1 cellular context compared by ENCODE assay signal in genomic region chr16:66751135-66751991, GRCh38.
TF ChIP-seq lines count a peak whose summit lies in the region.

Gene DYNC1LI2, minus strand, starts transcription at chr16:66751609. Its CDS starts 18 bp downstream, at chr16:66751591.

TF ChIP-seq in HEK293, 187 proteins besides CTCF, POLR2A, EP300 and RAD21 (continued from another document and continues in another):
- TF ChIP-seq ZNF398 (tag by site-specific recombination; IDR thresholded peaks at IDR 0.05) (0 out of 2 replicates have a peak, but pooled peaks have one; percentile 13), OVOL3 (tag by site-specific recombination; IDR thresholded peaks at IDR 0.05) (no peak), ZNF10 (tag by site-specific recombination; IDR thresholded peaks at IDR 0.05) (no peak), ZBTB17 (tag by site-specific recombination; IDR thresholded peaks at IDR 0.05) (peak; percentile 38; the same call in 1 of the 2 replicates), BCL11B (tag by site-specific recombination; IDR thresholded peaks at IDR 0.05; ENCODE audit: low read depth) (no peak), ZNF416 (tag by site-specific recombination; IDR thresholded peaks at IDR 0.05) (no peak), ZNF610 (tag by site-specific recombination; IDR thresholded peaks at IDR 0.05; ENCODE audit: borderline replicate concordance) (no peak), SETDB1 (IDR thresholded peaks at IDR 0.05; ENCODE audit: insufficient read length, low read length) (no peak), ZNF132 (tag by site-specific recombination; IDR thresholded peaks at IDR 0.05; ENCODE audit: borderline replicate concordance) (no peak), ZNF341 (tag by site-specific recombination; IDR thresholded peaks at IDR 0.05; ENCODE audit: low read depth) (no peak), ZNF837 (tag by site-specific recombination; IDR thresholded peaks at IDR 0.05) (no peak), ZBTB21 (tag by site-specific recombination; IDR thresholded peaks at IDR 0.05) (no peak), ZNF791 (tag by site-specific recombination; IDR thresholded peaks at IDR 0.05) (no peak), ZNF433 (tag by site-specific recombination; IDR thresholded peaks at IDR 0.05; ENCODE audit: low read depth) (no peak), ZNF169 (tag by site-specific recombination; IDR thresholded peaks at IDR 0.05) (no peak), KLF16 (tag by site-specific recombination; IDR thresholded peaks at IDR 0.05) (peak; percentile 75), ZNF639 (tag by site-specific recombination; IDR thresholded peaks at IDR 0.05) (no peak), ZNF133 (tag by site-specific recombination; IDR thresholded peaks at IDR 0.05) (no peak), ZNF530 (tag by site-specific recombination; IDR thresholded peaks at IDR 0.05; ENCODE audit: low read depth) (no peak), ZNF561 (tag by site-specific recombination; IDR thresholded peaks at IDR 0.05; ENCODE audit: borderline replicate concordance) (0 out of 2 replicates have a peak, but pooled peaks have one; percentile 17), ZNF558 (tag by site-specific recombination; IDR thresholded peaks at IDR 0.05) (no peak), GLI2 (tag by site-specific recombination; IDR thresholded peaks at IDR 0.05; ENCODE audit: borderline replicate concordance, low read depth) (no peak), ZNF26 (tag by site-specific recombination; IDR thresholded peaks at IDR 0.05) (no peak), MEIS1 (CRISPR knock-in tag; IDR thresholded peaks at IDR 0.05; ENCODE audit: borderline replicate concordance) (no peak), ZBTB10 (tag by site-specific recombination; IDR thresholded peaks at IDR 0.05) (no peak), RBAK (tag by site-specific recombination; IDR thresholded peaks at IDR 0.05) (no peak), ZFHX2 (tag by site-specific recombination; conservative IDR thresholded peaks at IDR 0.05) (0 out of 2 replicates have a peak, but pooled peaks have one; percentile 21), ZNF266 (tag by site-specific recombination; IDR thresholded peaks at IDR 0.05; ENCODE audit: low read depth) (no peak), ZSCAN23 (tag by site-specific recombination; IDR thresholded peaks at IDR 0.05) (no peak), ZNF449 (tag by site-specific recombination; IDR thresholded peaks at IDR 0.05) (no peak), ZNF146 (tag by site-specific recombination; IDR thresholded peaks at IDR 0.05) (no peak), ZFP37 (tag by site-specific recombination; IDR thresholded peaks at IDR 0.05) (no peak), REST (tag by site-specific recombination; IDR thresholded peaks at IDR 0.05) (no peak), ZNF16 (tag by site-specific recombination; IDR thresholded peaks at IDR 0.05; ENCODE audit: low read depth) (no peak), ZNF544 (tag by site-specific recombination; IDR thresholded peaks at IDR 0.05) (no peak), ZBTB49 (tag by site-specific recombination; IDR thresholded peaks at IDR 0.05; ENCODE audit: low read depth) (no peak), ZNF521 (tag by site-specific recombination; IDR thresholded peaks at IDR 0.05) (no peak), KLF1 (tag by site-specific recombination; IDR thresholded peaks at IDR 0.05) (peak; percentile 94), ZNF513 (tag by site-specific recombination; IDR thresholded peaks at IDR 0.05) (no peak; the same call in 1 of the 2 replicates), ZNF324 (tag by site-specific recombination; IDR thresholded peaks at IDR 0.05) (no peak), SP7 (tag by site-specific recombination; IDR thresholded peaks at IDR 0.05) (no peak), GFI1B (tag by site-specific recombination; IDR thresholded peaks at IDR 0.05) (no peak), TSHZ1 (tag by site-specific recombination; IDR thresholded peaks at IDR 0.05; ENCODE audit: borderline replicate concordance) (no peak), ZNF302 (tag by site-specific recombination; IDR thresholded peaks at IDR 0.05; ENCODE audit: low read depth) (no peak)
